ENCODE assay signal across 1 cellular context in genomic region chr7:106644999-106645398, GRCh38.
TF ChIP-seq lines count a peak whose summit lies in the region.

No MANE protein-coding gene starts in this region.

TF ChIP-seq in K562, 482 proteins besides CTCF, POLR2A, EP300 and RAD21:
- TF ChIP-seq CBX8 (IDR thresholded peaks at IDR 0.05; ENCODE audit: borderline replicate concordance, extremely low read depth, low read depth, low read length, poor library complexity, severe bottlenecking) (no peak), KHSRP (IDR thresholded peaks at IDR 0.05) (no peak), KAT8 (IDR thresholded peaks at IDR 0.05; ENCODE audit: low read depth) (no peak), KDM1A (IDR thresholded peaks at IDR 0.05) (no peak), CBX2 (IDR thresholded peaks at IDR 0.05; ENCODE audit: insufficient read depth, low read length, poor library complexity, severe bottlenecking) (no peak), KLF10 (CRISPR knock-in tag; IDR thresholded peaks at IDR 0.05) (no peak), MBD2 (IDR thresholded peaks at IDR 0.05; ENCODE audit: borderline replicate concordance, low read depth) (no peak), TCF15 (CRISPR knock-in tag; IDR thresholded peaks at IDR 0.05) (no peak), NFRKB (IDR thresholded peaks at IDR 0.05; ENCODE audit: low read depth) (no peak), NFYB (IDR thresholded peaks at IDR 0.05; ENCODE audit: extremely low read depth, insufficient read length) (peak; percentile 38), HDGF (IDR thresholded peaks at IDR 0.05) (no peak), SIN3A (IDR thresholded peaks at IDR 0.05; ENCODE audit: borderline replicate concordance in 2 of 2, control insufficient read depth in 1 of 2, low read depth in 2 of 2, low read length in 2 of 2) (no peak), ZNF354B (CRISPR knock-in tag; IDR thresholded peaks at IDR 0.05) (no peak), JUN (IDR thresholded peaks at IDR 0.05; ENCODE audit: borderline replicate concordance, low read depth, low read length) (no peak), JUN (CRISPR knock-in tag; IDR thresholded peaks at IDR 0.05; ENCODE audit: borderline replicate concordance) (no peak), TOE1 (IDR thresholded peaks at IDR 0.05; ENCODE audit: borderline replicate concordance) (no peak), TOE1 (CRISPR knock-in tag; IDR thresholded peaks at IDR 0.05; ENCODE audit: borderline replicate concordance, low read depth) (no peak), ARNT (IDR thresholded peaks at IDR 0.05) (no peak), MAFK (IDR thresholded peaks at IDR 0.05; ENCODE audit: low read length) (0 out of 2 replicates have a peak, but pooled peaks have one; percentile 11), ZBTB33 (CRISPR knock-in tag; IDR thresholded peaks at IDR 0.05) (no peak), NR2C1 (IDR thresholded peaks at IDR 0.05) (no peak), NR2C1 (tag; IDR thresholded peaks at IDR 0.05) (no peak), ZNF79 (CRISPR knock-in tag; IDR thresholded peaks at IDR 0.05; ENCODE audit: low read depth) (no peak), CTCFL (IDR thresholded peaks at IDR 0.05; ENCODE audit: borderline replicate concordance, insufficient read depth, low read depth, low read length, poor library complexity, severe bottlenecking) (no peak), SPI1 (IDR thresholded peaks at IDR 0.05; ENCODE audit: borderline replicate concordance, low read depth, low read length) (peak; percentile 75), ZNF224 (CRISPR knock-in tag; IDR thresholded peaks at IDR 0.05) (no peak), CBX3 (IDR thresholded peaks at IDR 0.05; ENCODE audit: borderline replicate concordance in 1 of 2, low read length in 2 of 2) (no peak), PML (IDR thresholded peaks at IDR 0.05; ENCODE audit: low read length) (no peak), FOXA3 (CRISPR knock-in tag; conservative IDR thresholded peaks at IDR 0.05 in 1 of 2, IDR thresholded peaks at IDR 0.05 in 1 of 2) (no peak), XRCC5 (IDR thresholded peaks at IDR 0.05; ENCODE audit: low read depth, low read length) (no peak), RBBP5 (IDR thresholded peaks at IDR 0.05; ENCODE audit: borderline replicate concordance, insufficient read depth, low read length, poor library complexity, severe bottlenecking) (no peak), KLF1 (tag; IDR thresholded peaks at IDR 0.05) (no peak), BRD4 (IDR thresholded peaks at IDR 0.05) (no peak), PKNOX1 (IDR thresholded peaks at IDR 0.05) (peak; percentile 69), TAF15 (IDR thresholded peaks at IDR 0.05; ENCODE audit: low read depth, low read length) (no peak), PTTG1 (tag; IDR thresholded peaks at IDR 0.05; ENCODE audit: low read depth) (no peak), CC2D1A (IDR thresholded peaks at IDR 0.05) (no peak; the same call in 1 of the 2 replicates), JUND (IDR thresholded peaks at IDR 0.05; ENCODE audit: borderline replicate concordance, low read depth, low read length) (no peak), JUND (tag; IDR thresholded peaks at IDR 0.05; ENCODE audit: borderline replicate concordance, low read depth, low read length) (peak; percentile 19; the same call in 1 of the 3 replicates), ZNF584 (CRISPR knock-in tag; IDR thresholded peaks at IDR 0.05; ENCODE audit: low read depth) (no peak), PRMT5 (CRISPR knock-in tag; IDR thresholded peaks at IDR 0.05) (no peak), ZNF184 (CRISPR knock-in tag; IDR thresholded peaks at IDR 0.05) (no peak), DIDO1 (tag; IDR thresholded peaks at IDR 0.05; ENCODE audit: low read depth) (no peak), HMBOX1 (IDR thresholded peaks at IDR 0.05) (peak; percentile 73), SLC30A9 (CRISPR knock-in tag; IDR thresholded peaks at IDR 0.05) (no peak), ZNF57 (CRISPR knock-in tag; IDR thresholded peaks at IDR 0.05) (no peak), WHSC1 (IDR thresholded peaks at IDR 0.05; ENCODE audit: low read length) (no peak), ARID2 (IDR thresholded peaks at IDR 0.05) (no peak), ZNF347 (CRISPR knock-in tag; IDR thresholded peaks at IDR 0.05; ENCODE audit: low read depth) (no peak)
- TF ChIP-seq, protein P1, sequence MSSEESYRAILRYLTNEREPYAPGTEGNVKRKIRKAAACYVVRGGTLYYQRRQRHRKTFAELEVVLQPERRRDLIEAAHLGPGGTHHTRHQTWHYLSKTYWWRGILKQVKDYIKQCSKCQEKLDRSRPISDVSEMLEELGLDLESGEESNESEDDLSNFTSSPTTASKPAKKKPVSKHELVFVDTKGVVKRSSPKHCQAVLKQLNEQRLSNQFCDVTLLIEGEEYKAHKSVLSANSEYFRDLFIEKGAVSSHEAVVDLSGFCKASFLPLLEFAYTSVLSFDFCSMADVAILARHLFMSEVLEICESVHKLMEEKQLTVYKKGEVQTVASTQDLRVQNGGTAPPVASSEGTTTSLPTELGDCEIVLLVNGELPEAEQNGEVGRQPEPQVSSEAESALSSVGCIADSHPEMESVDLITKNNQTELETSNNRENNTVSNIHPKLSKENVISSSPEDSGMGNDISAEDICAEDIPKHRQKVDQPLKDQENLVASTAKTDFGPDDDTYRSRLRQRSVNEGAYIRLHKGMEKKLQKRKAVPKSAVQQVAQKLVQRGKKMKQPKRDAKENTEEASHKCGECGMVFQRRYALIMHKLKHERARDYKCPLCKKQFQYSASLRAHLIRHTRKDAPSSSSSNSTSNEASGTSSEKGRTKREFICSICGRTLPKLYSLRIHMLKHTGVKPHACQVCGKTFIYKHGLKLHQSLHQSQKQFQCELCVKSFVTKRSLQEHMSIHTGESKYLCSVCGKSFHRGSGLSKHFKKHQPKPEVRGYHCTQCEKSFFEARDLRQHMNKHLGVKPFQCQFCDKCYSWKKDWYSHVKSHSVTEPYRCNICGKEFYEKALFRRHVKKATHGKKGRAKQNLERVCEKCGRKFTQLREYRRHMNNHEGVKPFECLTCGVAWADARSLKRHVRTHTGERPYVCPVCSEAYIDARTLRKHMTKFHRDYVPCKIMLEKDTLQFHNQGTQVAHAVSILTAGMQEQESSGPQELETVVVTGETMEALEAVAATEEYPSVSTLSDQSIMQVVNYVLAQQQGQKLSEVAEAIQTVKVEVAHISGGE (CRISPR knock-in tag; IDR thresholded peaks at IDR 0.05) = no peak
- TF ChIP-seq, protein P2, sequence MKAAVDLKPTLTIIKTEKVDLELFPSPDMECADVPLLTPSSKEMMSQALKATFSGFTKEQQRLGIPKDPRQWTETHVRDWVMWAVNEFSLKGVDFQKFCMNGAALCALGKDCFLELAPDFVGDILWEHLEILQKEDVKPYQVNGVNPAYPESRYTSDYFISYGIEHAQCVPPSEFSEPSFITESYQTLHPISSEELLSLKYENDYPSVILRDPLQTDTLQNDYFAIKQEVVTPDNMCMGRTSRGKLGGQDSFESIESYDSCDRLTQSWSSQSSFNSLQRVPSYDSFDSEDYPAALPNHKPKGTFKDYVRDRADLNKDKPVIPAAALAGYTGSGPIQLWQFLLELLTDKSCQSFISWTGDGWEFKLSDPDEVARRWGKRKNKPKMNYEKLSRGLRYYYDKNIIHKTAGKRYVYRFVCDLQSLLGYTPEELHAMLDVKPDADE (conservative IDR thresholded peaks at IDR 0.05; ENCODE audit: control insufficient read depth, low read depth, low read length) = no peak
- TF ChIP-seq, protein P3, sequence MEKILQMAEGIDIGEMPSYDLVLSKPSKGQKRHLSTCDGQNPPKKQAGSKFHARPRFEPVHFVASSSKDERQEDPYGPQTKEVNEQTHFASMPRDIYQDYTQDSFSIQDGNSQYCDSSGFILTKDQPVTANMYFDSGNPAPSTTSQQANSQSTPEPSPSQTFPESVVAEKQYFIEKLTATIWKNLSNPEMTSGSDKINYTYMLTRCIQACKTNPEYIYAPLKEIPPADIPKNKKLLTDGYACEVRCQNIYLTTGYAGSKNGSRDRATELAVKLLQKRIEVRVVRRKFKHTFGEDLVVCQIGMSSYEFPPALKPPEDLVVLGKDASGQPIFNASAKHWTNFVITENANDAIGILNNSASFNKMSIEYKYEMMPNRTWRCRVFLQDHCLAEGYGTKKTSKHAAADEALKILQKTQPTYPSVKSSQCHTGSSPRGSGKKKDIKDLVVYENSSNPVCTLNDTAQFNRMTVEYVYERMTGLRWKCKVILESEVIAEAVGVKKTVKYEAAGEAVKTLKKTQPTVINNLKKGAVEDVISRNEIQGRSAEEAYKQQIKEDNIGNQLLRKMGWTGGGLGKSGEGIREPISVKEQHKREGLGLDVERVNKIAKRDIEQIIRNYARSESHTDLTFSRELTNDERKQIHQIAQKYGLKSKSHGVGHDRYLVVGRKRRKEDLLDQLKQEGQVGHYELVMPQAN (IDR thresholded peaks at IDR 0.05; ENCODE audit: borderline replicate concordance) = no peak
- TF ChIP-seq, protein P4, sequence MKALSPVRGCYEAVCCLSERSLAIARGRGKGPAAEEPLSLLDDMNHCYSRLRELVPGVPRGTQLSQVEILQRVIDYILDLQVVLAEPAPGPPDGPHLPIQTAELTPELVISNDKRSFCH (CRISPR knock-in tag; IDR thresholded peaks at IDR 0.05) = no peak
- TF ChIP-seq, protein P4 (tag; IDR thresholded peaks at IDR 0.05) = no peak
- TF ChIP-seq, protein P5, sequence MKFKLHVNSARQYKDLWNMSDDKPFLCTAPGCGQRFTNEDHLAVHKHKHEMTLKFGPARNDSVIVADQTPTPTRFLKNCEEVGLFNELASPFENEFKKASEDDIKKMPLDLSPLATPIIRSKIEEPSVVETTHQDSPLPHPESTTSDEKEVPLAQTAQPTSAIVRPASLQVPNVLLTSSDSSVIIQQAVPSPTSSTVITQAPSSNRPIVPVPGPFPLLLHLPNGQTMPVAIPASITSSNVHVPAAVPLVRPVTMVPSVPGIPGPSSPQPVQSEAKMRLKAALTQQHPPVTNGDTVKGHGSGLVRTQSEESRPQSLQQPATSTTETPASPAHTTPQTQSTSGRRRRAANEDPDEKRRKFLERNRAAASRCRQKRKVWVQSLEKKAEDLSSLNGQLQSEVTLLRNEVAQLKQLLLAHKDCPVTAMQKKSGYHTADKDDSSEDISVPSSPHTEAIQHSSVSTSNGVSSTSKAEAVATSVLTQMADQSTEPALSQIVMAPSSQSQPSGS (CRISPR knock-in tag; IDR thresholded peaks at IDR 0.05) = no peak
